In the genomic region with DNA sequence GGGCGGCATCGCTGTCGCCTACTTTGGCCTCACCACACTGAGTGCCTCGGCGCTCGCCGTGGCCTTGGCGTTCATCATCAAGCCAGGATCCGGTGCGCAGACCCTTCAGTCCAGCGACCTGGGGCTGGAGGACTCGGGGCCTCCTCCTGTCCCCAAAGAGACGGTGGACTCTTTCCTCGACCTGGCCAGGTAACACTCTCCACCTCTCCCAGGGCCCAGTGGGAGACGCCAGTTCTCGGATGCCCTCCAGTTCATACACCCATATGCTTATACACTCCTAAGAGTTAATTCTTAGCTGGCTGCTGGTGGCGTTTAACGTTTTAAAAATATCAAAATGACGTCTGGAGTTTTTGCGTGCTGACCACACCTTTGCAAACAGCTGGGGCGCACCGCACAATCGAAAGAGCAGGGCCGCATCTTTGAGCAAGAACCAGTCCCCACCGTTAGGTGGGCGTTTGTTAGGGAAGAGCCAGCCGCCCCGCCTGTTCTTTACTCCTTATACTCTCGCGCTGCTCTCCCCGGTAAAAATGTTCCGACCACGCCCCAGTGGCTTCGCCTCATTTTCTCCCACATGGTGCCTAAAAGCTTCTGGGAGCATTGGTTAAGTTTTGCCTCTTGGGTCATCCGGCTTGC, we compare ENCODE assay signal across 1 cellular context.
TF ChIP-seq lines count a peak whose summit lies in the region.

No MANE protein-coding gene starts in this region.

TF ChIP-seq in SK-N-SH, 30 proteins besides CTCF, POLR2A, EP300 and RAD21 (continued from another document):
- TF ChIP-seq ZBTB33 (IDR thresholded peaks at IDR 0.05; ENCODE audit: borderline replicate concordance, low read depth): no peak
- no peak for TF ChIP-seq FOXJ3 (CRISPR knock-in tag; IDR thresholded peaks at IDR 0.05)
- no peak for TF ChIP-seq MXI1 (IDR thresholded peaks at IDR 0.05; ENCODE audit: low read depth, low read length)
